8 cellular contexts compared by ENCODE assay signal in genomic region chrX:64867217-64867616, GRCh38.
"Had no signal": no experiment of that assay in that cellular context is flagged by ENCODE, and none has a peak within 500 bp of the region (broad histone marks: within the 10 kb centered on the region; RNA-seq: fewer than 3 reads in every experiment).

No MANE protein-coding gene starts in this region.

- H3K4me3 ChIP-seq: GM23248, HAP-1 had no signal

- FAIRE-seq: HTR-8/SVneo had no signal

- DNase-seq: GM23248, GOT3, H7, HFFc6, IMR-90 had no signal

- ATAC-seq: HCT116 had no signal

- H3K4me3 Mint-ChIP-seq: HFFc6 had no signal

- H3K27ac Mint-ChIP-seq: HFFc6 had no signal
